In the genomic region with DNA sequence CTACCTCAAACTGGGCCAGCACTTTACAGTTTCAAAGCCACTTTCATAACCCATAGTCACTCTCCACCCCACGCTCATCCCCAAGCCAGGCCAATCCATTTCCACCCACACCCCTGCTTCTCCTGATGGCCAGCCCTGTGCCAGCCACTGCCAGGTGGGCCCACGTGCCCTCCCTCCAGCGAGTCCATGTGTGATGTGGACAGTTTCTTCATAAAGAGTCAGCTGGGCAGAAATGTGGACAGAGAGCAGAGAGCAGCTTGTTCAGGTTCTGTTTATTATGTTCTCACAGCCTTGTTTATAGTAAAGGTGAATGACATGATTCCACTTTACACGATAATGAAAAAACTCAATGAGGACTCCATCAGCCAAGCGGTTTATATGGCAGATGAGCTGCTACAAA, we compare ENCODE assay signal across 24 cellular contexts. TPM values are rescaled to one million over a fixed set of nuclear protein-coding genes. Genes with fewer than 3 reads are reported as not detected.
"Had no signal": no experiment of that assay in that cellular context is flagged by ENCODE, and none has a peak within 500 bp of the region (broad histone marks: within the 10 kb centered on the region; RNA-seq: fewer than 3 reads in every experiment).

No MANE protein-coding gene starts in this region.

- ATAC-seq: activated CD8-positive, alpha-beta T cell treated with anti-CD3 and anti-CD28 coated beads, Interleukin-2, amount 10 ng/mL, durations not matched to agents 7 days and 5 days; activated naive CD8-positive, alpha-beta T cell treated with anti-CD3 and anti-CD28 coated beads, Interleukin-2, amount 50 U/mL, for 24 hours; body of pancreas; heart right ventricle; left colon; lower lobe of right lung had no signal

- H3K27ac Mint-ChIP-seq: activated CD8-positive, alpha-beta T cell treated with anti-CD3 and anti-CD28 coated beads, Interleukin-2, amount 10 ng/mL, durations not matched to agents 7 days and 5 days; activated naive CD8-positive, alpha-beta T cell treated with anti-CD3 and anti-CD28 coated beads, Interleukin-2, amount 50 U/mL, for 24 hours; activated T-helper 1 cell treated with anti-CD3 and anti-CD28 coated beads, Interleukin-12 subunit alpha, Interleukin-12 subunit beta, Interleukin-2, Interleukin-4 antibody, amounts not matched to agents 30 ng/mL and 10 ng/mL and 1 ng/mL, durations not matched to agents 14 hours and 24 hours and 36 hours; naive B cell had no signal

- H3K4me3 Mint-ChIP-seq: activated CD8-positive, alpha-beta T cell treated with anti-CD3 and anti-CD28 coated beads, Interleukin-2, amount 10 ng/mL, durations not matched to agents 7 days and 5 days; activated naive CD8-positive, alpha-beta T cell treated with anti-CD3 and anti-CD28 coated beads, Interleukin-2, amount 50 U/mL, for 24 hours; activated T-helper 1 cell treated with anti-CD3 and anti-CD28 coated beads, Interleukin-12 subunit alpha, Interleukin-12 subunit beta, Interleukin-2, Interleukin-4 antibody, amounts not matched to agents 30 ng/mL and 10 ng/mL and 1 ng/mL, durations not matched to agents 14 hours and 24 hours and 36 hours; naive B cell had no signal

- H3K9me3 Mint-ChIP-seq: activated naive CD8-positive, alpha-beta T cell treated with anti-CD3 and anti-CD28 coated beads, Interleukin-2, amount 50 U/mL, for 24 hours had no signal

- H3K4me1 Mint-ChIP-seq: activated naive CD8-positive, alpha-beta T cell treated with anti-CD3 and anti-CD28 coated beads, Interleukin-2, amount 50 U/mL, for 24 hours had no signal

- DNase-seq: activated CD4-positive, alpha-beta T cell treated with anti-CD3 and anti-CD28 coated beads for 1 hour; activated CD4-positive, alpha-beta T cell treated with anti-CD3 and anti-CD28 coated beads, Interleukin-2, amount 50 U/mL, for 1 hour; activated CD8-positive, alpha-beta T cell treated with anti-CD3 and anti-CD28 coated beads, Interleukin-2, amount 10 ng/mL, durations not matched to agents 7 days and 5 days; activated gamma-delta T cell; activated naive CD4-positive, alpha-beta T cell treated with anti-CD3 and anti-CD28 coated beads, Interleukin-2, amount 50 U/mL, for 16 hours; activated naive CD8-positive, alpha-beta T cell treated with anti-CD3 and anti-CD28 coated beads, Interleukin-2, amount 50 U/mL, for 24 hours; anterior cingulate cortex; body of pancreas; erythroblast; foreskin fibroblast; heart right ventricle; left colon; lower lobe of right lung; mesendoderm; naive B cell; occipital lobe; posterior cingulate gyrus; retina; stimulated activated CD4-positive, alpha-beta T cell treated with anti-CD3 and anti-CD28 coated beads, Interleukin-4, amount 100 ng/mL, for 1 hour; stimulated activated naive CD4-positive, alpha-beta T cell treated with Interleukin-2 at 50 U/mL for 16 hours; T-helper 9 cell had no signal

RNA-seq across cellular contexts. Expression of a gene that starts 42.8 kb away (rescaled TPM):
- total RNA-seq: activated CD8-positive, alpha-beta T cell treated with anti-CD3 and anti-CD28 coated beads, Interleukin-2, amount 10 ng/mL, durations not matched to agents 7 days and 5 days; activated T-helper 1 cell treated with anti-CD3 and anti-CD28 coated beads, Interleukin-12 subunit alpha, Interleukin-12 subunit beta, Interleukin-2, Interleukin-4 antibody, amounts not matched to agents 30 ng/mL and 10 ng/mL and 1 ng/mL, durations not matched to agents 14 hours and 24 hours and 36 hours; body of pancreas; fibroblast of lung; left colon; lower lobe of right lung; thoracic aorta had no signal
